24 cellular contexts compared by ENCODE assay signal in the genomic region with DNA sequence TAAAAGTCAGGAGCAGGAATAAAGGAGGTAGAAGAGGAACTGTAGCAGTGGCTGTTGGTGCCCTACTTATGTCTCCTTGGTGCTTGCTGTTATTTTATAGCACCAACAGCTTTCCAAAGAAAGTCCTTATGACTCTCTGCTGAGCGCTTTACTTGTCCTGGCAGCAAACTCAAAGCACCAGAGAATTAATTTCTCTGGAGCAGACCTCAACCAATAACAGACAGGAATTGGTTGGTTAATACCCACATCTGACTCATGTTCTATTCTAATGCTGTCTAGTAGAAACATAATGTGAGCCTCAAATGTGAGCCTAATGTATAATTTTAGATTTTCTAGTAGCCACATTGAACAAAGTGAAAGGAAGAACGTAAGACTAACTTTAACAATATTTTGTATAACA.
A peak's percentile ranks its signal among the peaks of the same experiment; 100 is the strongest.
DNase-seq lines count a peak whose midpoint lies in the region; ATAC-seq and TF ChIP-seq lines count a peak whose summit lies in the region.
"Had no signal": no experiment of that assay in that cellular context is flagged by ENCODE, and none has a peak within 500 bp of the region (broad histone marks: within the 10 kb centered on the region; RNA-seq: fewer than 3 reads in every experiment).

No MANE protein-coding gene starts in this region.

- no peak overlapping the region for H2AFZ ChIP-seq in Karpas-422 (ENCODE audit: low read length)

- H3K27me3 ChIP-seq in Karpas-422 (ENCODE audit: low read length): no peaks in the 10 kb centered on the region
- no peaks in the 10 kb centered on the region for H3K27me3 ChIP-seq in psoas muscle (ENCODE audit: insufficient read depth in 3 of 3, low read length in 2 of 3)
- H3K27me3 ChIP-seq: BE2C, BLaER1 had no signal

- intact Hi-C loops in psoas muscle (cut with DNase I): no loop called here

- no peak for TF ChIP-seq CTCF in psoas muscle (IDR thresholded peaks at IDR 0.05)

- peaks cover 61% of the 10 kb centered on the region for H3K4me1 ChIP-seq in Karpas-422 (ENCODE audit: low read length)
- H3K4me1 ChIP-seq in psoas muscle: no peaks in the 10 kb centered on the region
- H3K4me1 ChIP-seq: A549 had no signal

- H3K9me3 ChIP-seq in Karpas-422 (ENCODE audit: low read length) (no peaks in the 10 kb centered on the region), psoas muscle (no peaks in the 10 kb centered on the region)
- H3K9me3 ChIP-seq: A549, BE2C had no signal

- no peaks in the 10 kb centered on the region for H3K9me2 ChIP-seq in Karpas-422 (replicated peaks; ENCODE audit: insufficient read depth, low read length)

- H3K9ac ChIP-seq in Karpas-422 (ENCODE audit: low read length): no peak overlapping the region
- H3K9ac ChIP-seq: BLaER1 had no signal

- no peaks in the 10 kb centered on the region for H4K20me1 ChIP-seq in Karpas-422 (ENCODE audit: insufficient read depth, low read depth, low read length)
- H4K20me1 ChIP-seq: BLaER1 had no signal

- H3K36me3 ChIP-seq in Karpas-422 (ENCODE audit: insufficient read depth, low read length) (peaks cover 27% of the 10 kb centered on the region), psoas muscle (ENCODE audit: insufficient read depth in 1 of 2, low read depth in 1 of 2) (no peaks in the 10 kb centered on the region)
- H3K36me3 ChIP-seq: BE2C had no signal

- H3K4me3 ChIP-seq in Karpas-422 (ENCODE audit: low read length) (no peak overlapping the region), psoas muscle (no peak overlapping the region)
- H3K4me3 ChIP-seq: A549, BLaER1, GM12878 had no signal

- no peaks in the 10 kb centered on the region for H3K79me2 ChIP-seq in Karpas-422 (ENCODE audit: low read length)

- peak overlapping the region; percentile 29; the same call in 1 of the 2 replicates for H3K27ac ChIP-seq in Karpas-422 (ENCODE audit: low read length)
- H3K27ac ChIP-seq in psoas muscle: no peak overlapping the region
- H3K27ac ChIP-seq: 22Rv1, A549, BLaER1 had no signal

- H3K4me2 ChIP-seq in Karpas-422 (ENCODE audit: low read depth, low read length, poor library complexity, severe bottlenecking): no peak overlapping the region
- H3K4me2 ChIP-seq: A549, BLaER1 had no signal

- DNase-seq in Karpas-422 (no peak), MV-4-11 (lab: John Stamatoyannopoulos, UW) (peak; percentile 13), psoas muscle (no peak), NCI-H1417 (lab: John Stamatoyannopoulos, UW) (no peak)
- DNase-seq: ACHN; BE2C; C1 segment of cervical spinal cord; CD4-positive, alpha-beta memory T cell; CD4-positive, CD25-positive, alpha-beta regulatory T cell; CD8-positive, alpha-beta memory T cell; COR-L47; DMS 273 treated with DMSO at 0.1 percent for 48 hours; DMS153; DMS53; DMS79; DND-41; EL; GDM1 had no signal

- ATAC-seq in psoas muscle: peak; percentile 51 to 97 (median 82)
- ATAC-seq in esophagus mucosa: no peak
- no peak for ATAC-seq in GM21528 (IDR thresholded peaks at IDR 0.05; ENCODE audit: low FRiP score, unreplicated experiment)
- ATAC-seq: A549, GM12878 had no signal

- WGBS in psoas muscle, 3 donors: 65 to 99% (median 85%) methylated on average over 2 of the region's 2 CpGs

Comparison
In these comparisons a context has a peak if more than half of its experiments do, and no peak if none do; other contexts are left out.
1. ATAC-seq: peak in psoas muscle (4 of 4); none in esophagus mucosa (single experiment) and GM21528 (single experiment).